8 cellular contexts compared by ENCODE assay signal in the genomic region with DNA sequence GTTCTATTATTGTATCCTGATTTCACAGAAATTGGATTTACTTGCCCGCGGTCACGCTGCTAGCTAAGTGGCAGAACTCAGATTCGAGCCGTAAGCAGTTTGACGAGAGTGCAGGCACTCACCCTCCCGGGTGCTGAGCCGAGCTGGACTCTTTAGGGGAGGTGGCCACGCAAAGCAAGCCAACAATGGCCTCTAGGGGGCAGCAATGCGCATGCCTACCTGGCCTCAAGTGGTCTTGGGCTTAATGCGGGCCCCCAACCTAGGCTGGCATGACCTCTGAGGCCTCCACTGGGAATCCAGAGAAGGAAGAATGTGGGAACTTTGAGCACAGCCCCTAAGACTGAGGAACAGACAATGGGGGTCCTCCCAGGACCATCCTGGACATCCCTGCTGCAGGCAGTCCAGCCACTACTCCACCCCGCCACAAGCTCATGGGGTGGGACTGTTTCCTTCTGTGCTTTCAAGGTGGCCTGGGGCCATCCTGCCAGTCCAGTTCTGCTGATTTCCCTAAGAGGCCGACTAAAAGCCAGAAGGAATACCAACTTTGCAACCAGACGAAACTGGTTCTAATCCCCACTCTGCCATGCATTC.
A peak's percentile ranks its signal among the peaks of the same experiment; 100 is the strongest.
DNase-seq lines count a peak whose midpoint lies in the region; ATAC-seq and TF ChIP-seq lines count a peak whose summit lies in the region.

No MANE protein-coding gene starts in this region.

- peak; percentile 75 for TF ChIP-seq CTCF in AG10803 (conservative IDR thresholded peaks at IDR 0.05; ENCODE audit: low read length)
- TF ChIP-seq CTCF in HL-60 (IDR thresholded peaks at IDR 0.05; ENCODE audit: insufficient read depth, low read length), result peak; percentile 12
- TF ChIP-seq CTCF in mucosa of descending colon (IDR thresholded peaks at IDR 0.05), result peak; percentile 64

- ATAC-seq in mucosa of descending colon, result peak; percentile 80
- no peak for ATAC-seq in GM19463 (IDR thresholded peaks at IDR 0.05; ENCODE audit: unreplicated experiment)
- no peak for ATAC-seq in HG03135 (IDR thresholded peaks at IDR 0.05; ENCODE audit: unreplicated experiment)

- no peaks in the 10 kb centered on the region for H3K36me3 ChIP-seq in mucosa of descending colon (ENCODE audit: low read depth)

- no peaks in the 10 kb centered on the region for H3K9me3 ChIP-seq in mucosa of descending colon

- DNase-seq in AG10803 (ENCODE audit: low read depth) (peak; percentile 33), HL-60 (ENCODE audit: low read depth in 1 of 2, low spot score in 1 of 2) (peak; percentile 30 to 38), mucosa of descending colon (peak; percentile 60 to 85 (median 69))
- peak; percentile 49 for DNase-seq in activated CD4-positive, alpha-beta T cell treated with anti-CD3 and anti-CD28 coated beads for 24 hours (ENCODE audit: low read depth in 2 of 2)
- DNase-seq in effector CD4-positive, alpha-beta T cell, result peak; percentile 48
- peak; percentile 36 for DNase-seq in stimulated activated CD8-positive, alpha-beta memory T cell treated with anti-CD3 and anti-CD28 coated beads, Interleukin-7, amount 100 ng/mL, for 24 hours (ENCODE audit: low read depth)

- H3K27ac ChIP-seq in HL-60 (replicated peaks), result no peak overlapping the region

- intact Hi-C loops in mucosa of descending colon (cut with DNase I, micrococcal nuclease), result no loop called here

- H3K4me3 ChIP-seq in AG10803 (ENCODE audit: low read length) (no peak overlapping the region), HL-60 (replicated peaks; ENCODE audit: insufficient read depth, low read length) (no peak overlapping the region), mucosa of descending colon (no peak overlapping the region)

- no peaks in the 10 kb centered on the region for H3K4me1 ChIP-seq in mucosa of descending colon (ENCODE audit: low read depth)

- no peaks in the 10 kb centered on the region for H3K27me3 ChIP-seq in HL-60 (ENCODE audit: insufficient read depth, poor library complexity, severe bottlenecking)

Comparison
In these comparisons a context has a peak if more than half of its experiments do, and no peak if none do; other contexts are left out.
1. CTCF ChIP-seq: peak in every context shown above with its lines; median percentile 75 in AG10803; 64 in mucosa of descending colon; 12 in HL-60.